Comparison of ENCODE assay signal across 11 cellular contexts in genomic region chr20:3248993-3249347, GRCh38. TPM values are rescaled to one million over a fixed set of nuclear protein-coding genes. Genes with fewer than 3 reads are reported as not detected.
DNase-seq lines count a peak whose midpoint lies in the region; ATAC-seq and TF ChIP-seq lines count a peak whose summit lies in the region.
"Had no signal": no experiment of that assay in that cellular context is flagged by ENCODE, and none has a peak within 500 bp of the region (broad histone marks: within the 10 kb centered on the region; RNA-seq: fewer than 3 reads in every experiment).

No MANE protein-coding gene starts in this region.

- no peaks in the 10 kb centered on the region for H3K4me1 Mint-ChIP-seq in Calu3 (ENCODE audit: low read depth, unreplicated experiment)

- peak overlapping the region; percentile 37 for H3K4me3 Mint-ChIP-seq in Calu3 (ENCODE audit: low read depth, unreplicated experiment)

- H3K9me3 ChIP-seq in Panc1 (ENCODE audit: control insufficient read depth, insufficient read depth, low read depth, low read length): no peaks in the 10 kb centered on the region
- no peaks in the 10 kb centered on the region for H3K9me3 ChIP-seq in psoas muscle
- H3K9me3 ChIP-seq: body of pancreas had no signal

- H3K36me3 ChIP-seq in Panc1 (ENCODE audit: control insufficient read depth, insufficient read depth, low read length) (no peaks in the 10 kb centered on the region), psoas muscle (ENCODE audit: insufficient read depth in 1 of 2, low read depth in 1 of 2) (peaks cover 6 to 30% of the 10 kb centered on the region in 2 donors)

- CTCF ChIA-PET in Calu3 (lab: Charles Lee) (interaction anchor here (0.6 kb wide), 1 partner anchor 48 kb away, joined by 7 read pairs; no protein-coding TSS in a partner anchor), Panc1 (lab: Charles Lee) (interaction anchor here (0.6 to 1.1 kb wide), 3 partner anchors 21 to 51 kb away, joined by 3 read pairs; no protein-coding TSS in a partner anchor)

- H3K27me3 ChIP-seq in Panc1 (ENCODE audit: control insufficient read depth, insufficient read depth, low read length): no peaks in the 10 kb centered on the region
- no peaks in the 10 kb centered on the region for H3K27me3 ChIP-seq in psoas muscle (ENCODE audit: insufficient read depth in 3 of 3, low read length in 2 of 3)
- H3K27me3 ChIP-seq: body of pancreas had no signal

- H3K4me1 ChIP-seq in Panc1 (ENCODE audit: control insufficient read depth, insufficient read depth, low read length) (peaks cover 21% of the 10 kb centered on the region), psoas muscle (peaks cover 16% of the 10 kb centered on the region)

- DNase-seq in Calu3: no peak
- DNase-seq in Panc1 (ENCODE audit: low read depth, low spot score): no peak
- no peak for DNase-seq in fibroblast of the aortic adventitia (ENCODE audit: low read depth)
- DNase-seq in psoas muscle: no peak
- DNase-seq in KG1 (lab: John Stamatoyannopoulos, UW): no peak
- no peak for DNase-seq in amniotic stem cell (lab: John Stamatoyannopoulos, UW)
- DNase-seq: NCI-H774 had no signal

- H3K27ac ChIP-seq in Panc1 (ENCODE audit: low read length) (peak overlapping the region; percentile 60; the same call in 1 of the 2 replicates), psoas muscle (no peak overlapping the region)
- H3K27ac ChIP-seq: body of pancreas had no signal

- H3K4me3 ChIP-seq in Panc1 (ENCODE audit: low read depth in 2 of 2, low read length in 2 of 2) (peak overlapping the region; percentile 22 to 47), fibroblast of the aortic adventitia (ENCODE audit: low read depth, low read length) (peak overlapping the region; percentile 31), psoas muscle (peak overlapping the region; percentile 47)
- H3K4me3 ChIP-seq: body of pancreas had no signal

- ATAC-seq in Panc1: peak; percentile 32
- ATAC-seq in psoas muscle: peak in 3 of 4 donors; percentile 18 to 39 (median 34)
- no peak for ATAC-seq in GM18873 (IDR thresholded peaks at IDR 0.05; ENCODE audit: low FRiP score, unreplicated experiment)
- no peak for ATAC-seq in GM19351 (IDR thresholded peaks at IDR 0.05; ENCODE audit: unreplicated experiment)

- TF ChIP-seq CTCF in Calu3 (IDR thresholded peaks at IDR 0.05; ENCODE audit: unreplicated experiment) (no peak), Panc1 (IDR thresholded peaks at IDR 0.05) (no peak), fibroblast of the aortic adventitia (IDR thresholded peaks at IDR 0.05; ENCODE audit: insufficient read depth, low read length) (no peak), psoas muscle (IDR thresholded peaks at IDR 0.05) (no peak)

- in situ Hi-C loops in Panc1 (cut with HindIII; ENCODE audit: low pct_unique_long_range_greater_than_20kb, low sequenced_read_pairs): no loop called here

- BruUV-seq in Calu3 (replicated peaks; lab: Mats Ljungman, UMichigan): no TSS peak
- BruUV-seq in Panc1 (replicated peaks; lab: Mats Ljungman, UMichigan): no TSS peak

- intact Hi-C loops in Calu3 (cut with micrococcal nuclease; ENCODE audit: unreplicated experiment): no loop called here
- intact Hi-C loops in Panc1 (cut with micrococcal nuclease; ENCODE audit: unreplicated experiment): no loop called here
- intact Hi-C loops in psoas muscle (cut with DNase I): loop anchor here in 1 of 2 donors (5.0 kb wide), 1 partner anchor 132 kb away; no protein-coding TSS in a partner anchor

- H3K9me3 Mint-ChIP-seq in Calu3 (ENCODE audit: low read depth, unreplicated experiment): no peaks in the 10 kb centered on the region
- H3K9me3 Mint-ChIP-seq: IgD-negative memory B cell had no signal

- no peaks in the 10 kb centered on the region for H3K36me3 Mint-ChIP-seq in Calu3 (ENCODE audit: insufficient read depth, unreplicated experiment)
- H3K36me3 Mint-ChIP-seq: IgD-negative memory B cell had no signal

- 20 to 22% (median 21%) methylated on average over 18 of the region's 18 CpGs for WGBS in psoas muscle, 3 donors

- POLR2A ChIA-PET in Panc1 (lab: Charles Lee): no interaction called here

- no peaks in the 10 kb centered on the region for H3K27me3 Mint-ChIP-seq in Calu3 (ENCODE audit: unreplicated experiment)

- no peak overlapping the region for H3K27ac Mint-ChIP-seq in Calu3 (ENCODE audit: unreplicated experiment)
- H3K27ac Mint-ChIP-seq: IgD-negative memory B cell had no signal

RNA-seq across cellular contexts. Expression of gene SLC4A11, which starts 10.0 kb away (rescaled TPM):
- total RNA-seq in Calu3 (2022) (9.4 and 11.0 TPM in 2 replicates), Panc1 (2021; ENCODE audit: unreplicated experiment) (144 TPM), fibroblast of the aortic adventitia (ENCODE audit: low replicate concordance) (0.49 and 0.63 TPM in 2 replicates), psoas muscle (1 to 10 TPM in 1 of 4 donors, under 1 TPM in 3; 0.44 to 1.4 (median 0.66) TPM)
- polyA plus RNA-seq in Panc1 (2012; ENCODE audit: insufficient read length): 276 TPM
- polyA plus RNA-seq in psoas muscle: under 1 TPM; 0.10 to 0.39 (median 0.23) TPM
- polyA plus RNA-seq: IgD-negative memory B cell had no signal

RNA-seq across cellular contexts. Expression of gene ITPA, which starts 39.7 kb away (rescaled TPM):
- total RNA-seq in Calu3 (2022) (42.5 and 53.4 TPM in 2 replicates), Panc1 (2021; ENCODE audit: unreplicated experiment) (107 TPM), fibroblast of the aortic adventitia (ENCODE audit: low replicate concordance) (26.2 and 36.2 TPM in 2 replicates), psoas muscle (10 to 100 TPM; 19.6 to 26.0 (median 23.9) TPM)
- 111 TPM for polyA plus RNA-seq in Panc1 (2012; ENCODE audit: insufficient read length)
- polyA plus RNA-seq in psoas muscle: 10 to 100 TPM; 28.4 to 83.9 (median 41.0) TPM

RNA-seq across cellular contexts. Expression of gene DDRGK1, which starts 44.5 kb away (rescaled TPM):
- total RNA-seq in Calu3 (2022) (30.9 and 36.3 TPM in 2 replicates), Panc1 (2021; ENCODE audit: unreplicated experiment) (65.5 TPM), fibroblast of the aortic adventitia (ENCODE audit: low replicate concordance) (24.9 and 64.0 TPM in 2 replicates), psoas muscle (10 to 100 TPM; 36.6 to 49.7 (median 42.3) TPM)
- polyA plus RNA-seq in Panc1 (2012; ENCODE audit: insufficient read length): 101 TPM
- polyA plus RNA-seq in psoas muscle: 10 to 100 TPM; 58.3 to 82.2 (median 71.7) TPM

Comparison
In these comparisons a context has a peak if more than half of its experiments do, and no peak if none do; other contexts are left out.
1. ATAC-seq: peak in Panc1 (single experiment) and psoas muscle (3 of 4); none in GM18873 (single experiment) and GM19351 (single experiment).
2. RNA of gene SLC4A11, which starts 10.0 kb away (total RNA-seq): 144 TPM in Panc1 (single experiment); 9.4 to 11.0 TPM in Calu3, 0.44 to 1.4 TPM in psoas muscle and 0.49 to 0.63 TPM in fibroblast of the aortic adventitia; every median in the first group is over 10 times any median in the second.
3. Peak in every context shown above with its lines, with median percentiles within 50 percentile points of each other: H3K4me3 ChIP-seq.